ENCODE assay signal across 16 cellular contexts in genomic region chr16:85319984-85320440, GRCh38.
"Had no signal": no experiment of that assay in that cellular context is flagged by ENCODE, and none has a peak within 500 bp of the region (broad histone marks: within the 10 kb centered on the region; RNA-seq: fewer than 3 reads in every experiment).

No MANE protein-coding gene starts in this region.

- H3K4me3 Mint-ChIP-seq: activated naive CD8-positive, alpha-beta T cell; immature natural killer cell; natural killer cell; stimulated activated memory B cell treated with anti-CD40 and anti-IgM and Interleukin-4, amounts not matched to agents 10 μg/mL and 1 μg/mL and 100 μg/mL, for 72 hours had no signal

- H3K27ac Mint-ChIP-seq: activated naive CD8-positive, alpha-beta T cell; natural killer cell; stimulated activated memory B cell treated with anti-CD40 and anti-IgM and Interleukin-4, amounts not matched to agents 10 μg/mL and 1 μg/mL and 100 μg/mL, for 72 hours had no signal

- H3K9me3 Mint-ChIP-seq: immature natural killer cell, natural killer cell had no signal

- H3K27ac ChIP-seq: foreskin keratinocyte had no signal

- H3K27me3 Mint-ChIP-seq: activated naive CD8-positive, alpha-beta T cell; stimulated activated memory B cell treated with anti-CD40 and anti-IgM and Interleukin-4, amounts not matched to agents 10 μg/mL and 1 μg/mL and 100 μg/mL, for 72 hours had no signal

- DNase-seq: activated CD4-positive, alpha-beta T cell treated with anti-CD3 and anti-CD28 coated beads, Interleukin-2, amount 50 U/mL, for 1 hour; activated CD4-positive, CD25-positive, alpha-beta regulatory T cell; activated CD8-positive, alpha-beta memory T cell treated with anti-CD3 and anti-CD28 coated beads for 24 hours; activated gamma-delta T cell treated with Interleukin-2 at 50 U/mL for 16 hours; cortex of kidney; effector CD8-positive, alpha-beta T cell; foreskin keratinocyte; head of caudate nucleus; immature natural killer cell; mesendoderm; natural killer cell; occipital lobe; stimulated activated CD4-positive, alpha-beta T cell treated with anti-CD3 and anti-CD28 coated beads, Interleukin-2, amount 100 ng/mL, for 48 hours; SW 1271 had no signal

- ATAC-seq: foreskin keratinocyte; natural killer cell; stimulated activated memory B cell treated with anti-CD40 and anti-IgM and Interleukin-4, amounts not matched to agents 10 μg/mL and 1 μg/mL and 100 μg/mL, for 72 hours had no signal

- H3K36me3 Mint-ChIP-seq: activated naive CD8-positive, alpha-beta T cell; immature natural killer cell; natural killer cell; stimulated activated memory B cell treated with anti-CD40 and anti-IgM and Interleukin-4, amounts not matched to agents 10 μg/mL and 1 μg/mL and 100 μg/mL, for 72 hours had no signal

- H3K4me1 Mint-ChIP-seq: immature natural killer cell had no signal

- H3K4me1 ChIP-seq: foreskin keratinocyte had no signal
